10 cellular contexts compared by ENCODE assay signal in genomic region chr4:185211641-185212040, GRCh38. TPM values are rescaled to one million over a fixed set of nuclear protein-coding genes. Genes with fewer than 3 reads are reported as not detected.
A peak's percentile ranks its signal among the peaks of the same experiment; 100 is the strongest.
DNase-seq lines count a peak whose midpoint lies in the region; ATAC-seq and TF ChIP-seq lines count a peak whose summit lies in the region.
"Had no signal": no experiment of that assay in that cellular context is flagged by ENCODE, and none has a peak within 500 bp of the region (broad histone marks: within the 10 kb centered on the region; RNA-seq: fewer than 3 reads in every experiment).

No MANE protein-coding gene starts in this region.

- no peak overlapping the region for H3K27ac ChIP-seq in CD4-positive, alpha-beta memory T cell (ENCODE audit: low read depth, low read length)
- no peak overlapping the region for H3K27ac ChIP-seq in brain microvascular endothelial cell
- H3K27ac ChIP-seq in A673 (ENCODE audit: low read depth, low read length, poor library complexity, severe bottlenecking): no peak overlapping the region

- H3K36me3 ChIP-seq in CD4-positive, alpha-beta memory T cell (ENCODE audit: insufficient read depth, low read length): no peaks in the 10 kb centered on the region
- H3K36me3 ChIP-seq in brain microvascular endothelial cell (replicated peaks): no peaks in the 10 kb centered on the region
- H3K36me3 ChIP-seq in A673 (ENCODE audit: insufficient read depth, low read length, poor library complexity, severe bottlenecking): no peaks in the 10 kb centered on the region
- H3K36me3 ChIP-seq: tibial nerve had no signal

- peaks cover 31% of the 10 kb centered on the region for H3K4me1 ChIP-seq in CD4-positive, alpha-beta memory T cell (ENCODE audit: insufficient read depth, low read length)
- peaks cover 22% of the 10 kb centered on the region for H3K4me1 ChIP-seq in A673 (ENCODE audit: insufficient read depth, low read length, poor library complexity, severe bottlenecking)

- no peaks in the 10 kb centered on the region for H3K27me3 ChIP-seq in CD4-positive, alpha-beta memory T cell (ENCODE audit: insufficient read depth, low read length)
- no peaks in the 10 kb centered on the region for H3K27me3 ChIP-seq in brain microvascular endothelial cell (replicated peaks)
- H3K27me3 ChIP-seq in A673 (replicated peaks; ENCODE audit: insufficient read depth, low read depth, low read length, poor library complexity): peaks cover 17% of the 10 kb centered on the region
- H3K27me3 ChIP-seq: tibial nerve had no signal

- TF ChIP-seq CTCF in brain microvascular endothelial cell (IDR thresholded peaks at IDR 0.05; ENCODE audit: low read depth, low read length, missing control alignments) (no peak), natural killer cell (IDR thresholded peaks at IDR 0.05) (no peak), A673 (conservative IDR thresholded peaks at IDR 0.05; ENCODE audit: low read depth, low read length) (no peak)

- H3K4me3 ChIP-seq in CD4-positive, alpha-beta memory T cell (ENCODE audit: low read length in 2 of 2): no peak overlapping the region
- H3K4me3 ChIP-seq in brain microvascular endothelial cell (ENCODE audit: low read depth, low read length) (peak overlapping the region; percentile 96), A673 (ENCODE audit: low read depth, low read length, poor library complexity, severe bottlenecking) (no peak overlapping the region)

- H3K4me3 Mint-ChIP-seq in CD4-positive, alpha-beta memory T cell: peak overlapping the region; percentile 84 to 94 (median 92)
- peak overlapping the region; percentile 91 to 99 (median 97) for H3K4me3 Mint-ChIP-seq in IgD-negative memory B cell
- peak overlapping the region; percentile 84 for H3K4me3 Mint-ChIP-seq in natural killer cell

- CTCF ChIA-PET in CD4-positive, alpha-beta memory T cell (lab: Charles Lee; ENCODE audit: partially characterized antibody): interaction anchor here (0.7 to 1.2 kb wide), 4 partner anchors 14 to 221 kb away, joined by 3 read pairs; no protein-coding TSS in a partner anchor
- CTCF ChIA-PET in A673 (lab: Charles Lee): no interaction called here

- H3K36me3 Mint-ChIP-seq in CD4-positive, alpha-beta memory T cell: peaks cover 0 to 12% of the 10 kb centered on the region in 2 donors
- H3K36me3 Mint-ChIP-seq in IgD-negative memory B cell (no peaks in the 10 kb centered on the region), natural killer cell (no peaks in the 10 kb centered on the region)

- H3K27me3 Mint-ChIP-seq in CD4-positive, alpha-beta memory T cell: no peaks in the 10 kb centered on the region
- H3K27me3 Mint-ChIP-seq in IgD-negative memory B cell (no peaks in the 10 kb centered on the region), natural killer cell (ENCODE audit: low read depth in 2 of 2) (no peaks in the 10 kb centered on the region)

- intact Hi-C loops in CD4-positive, alpha-beta memory T cell (cut with micrococcal nuclease): no loop called here
- intact Hi-C loops in natural killer cell (cut with micrococcal nuclease) (no loop called here), A673 (cut with micrococcal nuclease; ENCODE audit: unreplicated experiment) (loop anchor here (2.0 kb wide), 1 partner anchor 169 kb away; no protein-coding TSS in a partner anchor)

- in situ Hi-C loops in brain microvascular endothelial cell (cut with HindIII; ENCODE audit: low pct_ligation_motif_present, low sequenced_read_pairs) (no loop called here), ACHN (cut with HindIII; ENCODE audit: low pct_ligation_motif_present, low pct_unique_long_range_greater_than_20kb, low sequenced_read_pairs) (no loop called here)

- POLR2A ChIA-PET in CD4-positive, alpha-beta memory T cell (lab: Charles Lee; ENCODE audit: partially characterized antibody): no interaction called here
- POLR2A ChIA-PET in A673 (lab: Charles Lee; ENCODE audit: low non-redundant PET): no interaction called here

- H3K4me1 Mint-ChIP-seq in CD4-positive, alpha-beta memory T cell: peaks cover 28 to 48% (median 39%) of the 10 kb centered on the region in 4 donors
- H3K4me1 Mint-ChIP-seq in IgD-negative memory B cell: peaks cover 36 to 48% (median 42%) of the 10 kb centered on the region in 3 donors
- H3K4me1 Mint-ChIP-seq in natural killer cell: peaks cover 36 to 39% of the 10 kb centered on the region in 2 donors

- H3K27ac Mint-ChIP-seq in CD4-positive, alpha-beta memory T cell: peak overlapping the region in 3 of 7 donors; percentile 61 to 87 (median 62)
- H3K27ac Mint-ChIP-seq in IgD-negative memory B cell: peak overlapping the region; percentile 86 to 94 (median 87)
- peak overlapping the region in 1 of 2 donors; percentile 59 for H3K27ac Mint-ChIP-seq in natural killer cell

- H3K9me3 Mint-ChIP-seq in CD4-positive, alpha-beta memory T cell: peaks cover 0 to 2% (median 0%) of the 10 kb centered on the region in 8 donors
- H3K9me3 Mint-ChIP-seq in IgD-negative memory B cell (no peaks in the 10 kb centered on the region), natural killer cell (no peaks in the 10 kb centered on the region)

- BruUV-seq in A673 (replicated peaks; lab: Mats Ljungman, UMichigan): no TSS peak

- DNase-seq in CD4-positive, alpha-beta memory T cell: no peak
- DNase-seq in brain microvascular endothelial cell (no peak), natural killer cell (no peak), ACHN (no peak), GOT3 (lab: John Stamatoyannopoulos, UW) (no peak), H4 (ENCODE audit: low spot score) (no peak), A673 (ENCODE audit: low spot score) (no peak)
- DNase-seq: GF-D8 had no signal

- ATAC-seq in natural killer cell: no peak

- H3K9me3 ChIP-seq in CD4-positive, alpha-beta memory T cell (ENCODE audit: control insufficient read depth in 1 of 2, low read length in 2 of 2): no peaks in the 10 kb centered on the region
- H3K9me3 ChIP-seq in A673 (ENCODE audit: low read depth, low read length, poor library complexity, severe bottlenecking): no peaks in the 10 kb centered on the region
- H3K9me3 ChIP-seq: tibial nerve had no signal

RNA-seq across cellular contexts. Expression of gene SNX25, which starts 2.2 kb away (rescaled TPM):
- 10 to 100 TPM; 23.0 to 24.5 TPM for total RNA-seq in CD4-positive, alpha-beta memory T cell
- 1 to 10 TPM; 3.5 to 8.4 TPM for polyA plus RNA-seq in CD4-positive, alpha-beta memory T cell
- 24.4 TPM for polyA plus RNA-seq in IgD-negative memory B cell
- 10 to 100 TPM; 15.5 to 18.0 (median 16.6) TPM for total RNA-seq in natural killer cell
- 8.3 and 8.8 TPM in 2 replicates for total RNA-seq in H4 (2014; rRNA removed; shearing (Covaris generic))
- 3.5 and 5.8 TPM in 2 replicates for total RNA-seq in A673 (2021)

RNA-seq across cellular contexts. Expression of gene CFAP97, which starts 7.8 kb away (rescaled TPM):
- 10 to 100 TPM; 41.6 to 41.9 TPM for total RNA-seq in CD4-positive, alpha-beta memory T cell
- polyA plus RNA-seq in CD4-positive, alpha-beta memory T cell: 100 to 1,000 TPM; 123 to 128 TPM
- 66.3 TPM for polyA plus RNA-seq in IgD-negative memory B cell
- total RNA-seq in natural killer cell (10 to 100 TPM; 25.7 to 30.5 (median 25.9) TPM), A673 (2021) (28.9 and 35.1 TPM in 2 replicates)
- total RNA-seq in H4 (2014; rRNA removed; shearing (Covaris generic)): 17.6 and 27.7 TPM in 2 replicates
